19 cellular contexts compared by ENCODE assay signal in the genomic region with DNA sequence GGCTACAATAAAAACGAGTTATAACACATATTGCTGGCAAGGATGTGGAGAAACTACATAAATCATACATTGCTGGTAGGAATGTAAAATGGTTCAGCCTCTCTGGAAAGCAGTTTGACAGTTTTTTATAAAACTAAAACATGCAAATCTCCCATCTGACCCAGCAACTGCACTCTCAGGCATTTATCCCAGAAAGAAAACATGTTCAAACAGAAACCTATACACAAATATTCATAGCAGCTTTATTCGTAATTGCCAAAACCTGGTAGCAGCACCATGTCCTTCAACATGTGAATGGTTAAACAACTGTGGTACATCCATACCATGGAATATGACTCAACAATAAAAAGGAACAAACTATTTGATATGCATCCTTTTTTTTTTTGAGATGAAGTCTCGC.
"Had no signal": no experiment of that assay in that cellular context is flagged by ENCODE, and none has a peak within 500 bp of the region (broad histone marks: within the 10 kb centered on the region; RNA-seq: fewer than 3 reads in every experiment).

No MANE protein-coding gene starts in this region.

- H3K27ac ChIP-seq: gastroesophageal sphincter, neutrophil, psoas muscle, right lobe of liver, spleen, tibial nerve, upper lobe of right lung, vagina had no signal

- H3K36me3 ChIP-seq: gastroesophageal sphincter, neutrophil, right lobe of liver, spleen, tibial nerve, upper lobe of right lung, vagina had no signal

- H3K27me3 ChIP-seq: gastroesophageal sphincter, right lobe of liver, spleen, tibial nerve, upper lobe of right lung, vagina had no signal

- DNase-seq: dermis blood vessel endothelial cell; glutamatergic neuron; kidney; left cardiac atrium; mucosa of descending colon; naive thymus-derived CD8-positive, alpha-beta T cell; psoas muscle; retina; right lobe of liver; spleen; stimulated activated CD4-positive, alpha-beta T cell treated with anti-CD3 and anti-CD28 coated beads, Interleukin-15, amount 100 ng/mL, for 24 hours; stimulated activated CD4-positive, alpha-beta T cell treated with anti-CD3 and anti-CD28 coated beads, Interleukin-1b, Interleukin-23, amount 100 ng/mL, for 48 hours; stimulated activated CD4-positive, alpha-beta T cell treated with anti-CD3 and anti-CD28 coated beads, Interleukin-4, amount 100 ng/mL, for 24 hours; upper lobe of right lung had no signal

- H3K4me1 ChIP-seq: right lobe of liver, upper lobe of right lung had no signal

- H3K4me3 ChIP-seq: gastroesophageal sphincter, mucosa of descending colon, psoas muscle, right lobe of liver, spleen, tibial nerve, upper lobe of right lung, vagina had no signal

- H3K9me3 ChIP-seq: gastroesophageal sphincter, mucosa of descending colon, neutrophil, psoas muscle, right lobe of liver, spleen, tibial nerve, upper lobe of right lung, vagina had no signal

- ATAC-seq: gastroesophageal sphincter; left cardiac atrium; mucosa of descending colon; naive thymus-derived CD8-positive, alpha-beta T cell; psoas muscle; right lobe of liver; stimulated activated memory B cell treated with anti-CD40 and anti-IgM and Interleukin-4, amounts not matched to agents 10 μg/mL and 1 μg/mL and 100 μg/mL, for 72 hours; upper lobe of right lung had no signal
